9 cellular contexts compared by ENCODE assay signal in genomic region chr3:152302521-152303021, GRCh38. TPM values are rescaled to one million over a fixed set of nuclear protein-coding genes. Genes with fewer than 3 reads are reported as not detected.
DNase-seq lines count a peak whose midpoint lies in the region; ATAC-seq and TF ChIP-seq lines count a peak whose summit lies in the region.
"Had no signal": no experiment of that assay in that cellular context is flagged by ENCODE, and none has a peak within 500 bp of the region (broad histone marks: within the 10 kb centered on the region; RNA-seq: fewer than 3 reads in every experiment).

No MANE protein-coding gene starts in this region.

- H3K27ac ChIP-seq in A673 (ENCODE audit: low read depth, low read length, poor library complexity, severe bottlenecking) (peak overlapping the region; percentile 21), SJSA1 (peak overlapping the region; percentile 14), RWPE1 (no peak overlapping the region)
- H3K27ac ChIP-seq: epithelial cell of prostate had no signal

- DNase-seq in A673 (ENCODE audit: low spot score) (peak; percentile 25), SJSA1 (ENCODE audit: low read depth in 1 of 2, low spot score in 2 of 2) (peak in 1 of 2 experiments; percentile 34), fibroblast of villous mesenchyme (ENCODE audit: low read depth) (peak; percentile 83), skeletal muscle cell (ENCODE audit: low read depth) (peak; percentile 66), GM13977 (ENCODE audit: low spot score) (no peak), RWPE1 (ENCODE audit: low spot score) (no peak)

- H3K36me3 ChIP-seq in A673 (ENCODE audit: insufficient read depth, low read length, poor library complexity, severe bottlenecking): peaks cover 7% of the 10 kb centered on the region
- H3K36me3 ChIP-seq in SJSA1: peaks cover 46% of the 10 kb centered on the region

- H3K4me3 ChIP-seq in A673 (ENCODE audit: low read depth, low read length, poor library complexity, severe bottlenecking): peak overlapping the region; percentile 50
- H3K4me3 ChIP-seq in SJSA1: no peak overlapping the region
- peak overlapping the region; percentile 9 for H3K4me3 ChIP-seq in fibroblast of villous mesenchyme (ENCODE audit: low read depth, low read length)
- peak overlapping the region; percentile 6 for H3K4me3 ChIP-seq in skeletal muscle cell (ENCODE audit: low read depth, low read length)

- CTCF ChIA-PET in A673 (lab: Charles Lee) (no interaction called here), RWPE1 (lab: Yijun Ruan, JAX) (interaction anchor here (0.7 kb wide), 2 partner anchors 39 to 179 kb away, joined by 5 to 10 read pairs; no protein-coding TSS in a partner anchor)

- in situ Hi-C loops in GM13977 (cut with MboI; ENCODE audit: low pct_unique_long_range_greater_than_20kb, low sequenced_read_pairs, unreplicated experiment): no loop called here

- H3K27me3 ChIP-seq in A673 (replicated peaks; ENCODE audit: insufficient read depth, low read depth, low read length, poor library complexity) (no peaks in the 10 kb centered on the region), SJSA1 (replicated peaks) (no peaks in the 10 kb centered on the region)

- no TSS peak for BruUV-seq in A673 (replicated peaks; lab: Mats Ljungman, UMichigan)

- peaks cover 64% of the 10 kb centered on the region for H3K4me1 ChIP-seq in A673 (ENCODE audit: insufficient read depth, low read length, poor library complexity, severe bottlenecking)
- peaks cover 70% of the 10 kb centered on the region for H3K4me1 ChIP-seq in SJSA1 (replicated peaks)

- ATAC-seq in GM18873 (IDR thresholded peaks at IDR 0.05; ENCODE audit: low FRiP score, unreplicated experiment) (peak; percentile 64), HG03066 (IDR thresholded peaks at IDR 0.05; ENCODE audit: low read depth, unreplicated experiment) (peak; percentile 67)

- no peaks in the 10 kb centered on the region for H3K9me3 ChIP-seq in A673 (ENCODE audit: low read depth, low read length, poor library complexity, severe bottlenecking)
- no peaks in the 10 kb centered on the region for H3K9me3 ChIP-seq in SJSA1 (replicated peaks)

- TF ChIP-seq CTCF in A673 (conservative IDR thresholded peaks at IDR 0.05; ENCODE audit: low read depth, low read length) (no peak), fibroblast of villous mesenchyme (IDR thresholded peaks at IDR 0.05; ENCODE audit: insufficient read depth, low read depth, low read length) (no peak), GM13977 (IDR thresholded peaks at IDR 0.05; ENCODE audit: extremely low read depth, insufficient read depth, missing control alignments) (no peak), RWPE1 (conservative IDR thresholded peaks at IDR 0.05; ENCODE audit: low read depth) (no peak)

- POLR2A ChIA-PET in A673 (lab: Charles Lee; ENCODE audit: low non-redundant PET): no interaction called here
- POLR2A ChIA-PET in RWPE1 (lab: Yijun Ruan, JAX; ENCODE audit: low non-redundant PET): no interaction called here

- intact Hi-C loops in A673 (cut with micrococcal nuclease; ENCODE audit: unreplicated experiment): no loop called here

RNA-seq across cellular contexts. Expression of gene MBNL1, which starts 33.8 kb away (rescaled TPM):
- total RNA-seq in A673 (2021) (99.6 and 117 TPM in 2 replicates), fibroblast of villous mesenchyme (440 and 445 TPM in 2 replicates)
- 158 and 317 TPM in 2 replicates for total RNA-seq in SJSA1 (2014; rRNA removed; shearing (Covaris generic))

Comparison
In these comparisons a context has a peak if more than half of its experiments do, and no peak if none do; other contexts are left out.
1. DNase-seq: peak in A673 (single experiment), fibroblast of villous mesenchyme (single experiment) and skeletal muscle cell (single experiment); none in GM13977 (single experiment) and RWPE1 (single experiment).